ENCODE assay signal across 12 cellular contexts in genomic region chr1:182842265-182842664, GRCh38. TPM values are rescaled to one million over a fixed set of nuclear protein-coding genes. Genes with fewer than 3 reads are reported as not detected.
DNase-seq lines count a peak whose midpoint lies in the region; ATAC-seq, FAIRE-seq and TF ChIP-seq lines count a peak whose summit lies in the region.
"Had no signal": no experiment of that assay in that cellular context is flagged by ENCODE, and none has a peak within 500 bp of the region (broad histone marks: within the 10 kb centered on the region; RNA-seq: fewer than 3 reads in every experiment).

No MANE protein-coding gene starts in this region.

- H3K27ac ChIP-seq in BLaER1, result no peak overlapping the region
- no peak overlapping the region for H3K27ac ChIP-seq in keratinocyte (ENCODE audit: control insufficient read depth, insufficient read depth, low read length)
- H3K27ac ChIP-seq: gastrocnemius medialis had no signal

- no peak overlapping the region; the same call in 1 of the 2 replicates for H3K4me3 ChIP-seq in BLaER1
- H3K4me3 ChIP-seq in HAP-1, result peak overlapping the region; percentile 93
- H3K4me3 ChIP-seq in keratinocyte (ENCODE audit: control insufficient read depth in 2 of 3, extremely low read depth in 1 of 3, insufficient read depth in 2 of 3, low read depth in 1 of 3, low read length in 3 of 3), result peak overlapping the region in 1 of 3 experiments; percentile 99

- H3K9me3 ChIP-seq in BLaER1, result no peaks in the 10 kb centered on the region
- no peaks in the 10 kb centered on the region for H3K9me3 ChIP-seq in HAP-1
- no peaks in the 10 kb centered on the region for H3K9me3 ChIP-seq in keratinocyte (ENCODE audit: control insufficient read depth, low read depth, low read length)
- H3K9me3 ChIP-seq: gastrocnemius medialis had no signal

- peaks cover 60% of the 10 kb centered on the region for H3K36me3 Mint-ChIP-seq in activated T-helper 1 cell treated with anti-CD3 and anti-CD28 coated beads, Interleukin-12 subunit alpha, Interleukin-12 subunit beta, Interleukin-2, Interleukin-4 antibody, amounts not matched to agents 30 ng/mL and 10 ng/mL and 1 ng/mL, durations not matched to agents 14 hours and 24 hours and 36 hours (ENCODE audit: low read depth)

- in situ Hi-C loops in HAP-1 (cut with MboI; ENCODE audit: low sequenced_read_pairs), result no loop called here

- no peaks in the 10 kb centered on the region for H3K27me3 Mint-ChIP-seq in activated T-helper 1 cell treated with anti-CD3 and anti-CD28 coated beads, Interleukin-12 subunit alpha, Interleukin-12 subunit beta, Interleukin-2, Interleukin-4 antibody, amounts not matched to agents 30 ng/mL and 10 ng/mL and 1 ng/mL, durations not matched to agents 14 hours and 24 hours and 36 hours (ENCODE audit: insufficient read depth)

- H3K4me1 ChIP-seq in BLaER1 (peaks cover 35% of the 10 kb centered on the region), HAP-1 (peaks cover 17% of the 10 kb centered on the region), keratinocyte (ENCODE audit: control insufficient read depth, extremely low read depth, insufficient read depth, low read length) (peaks cover 19% of the 10 kb centered on the region)

- peaks cover 79% of the 10 kb centered on the region for H4K20me1 ChIP-seq in BLaER1
- H4K20me1 ChIP-seq in keratinocyte (ENCODE audit: control insufficient read depth, extremely low read depth, insufficient read depth, low read length), result peaks cover 50% of the 10 kb centered on the region

- FAIRE-seq in keratinocyte (lab: Jason Lieb, UNC), result no peak
- FAIRE-seq in GM12891 (lab: Jason Lieb, UNC), result no peak
- FAIRE-seq: small intestine had no signal

- no peak for TF ChIP-seq CTCF in keratinocyte (optimal IDR thresholded peaks at IDR 0.05 in 1 of 3, IDR thresholded peaks at IDR 0.05 in 1 of 3, conservative IDR thresholded peaks at IDR 0.05 in 1 of 3; ENCODE audit: extremely low read depth in 1 of 3, insufficient read depth in 2 of 3, low read length in 3 of 3)

- H3K27ac Mint-ChIP-seq in activated T-helper 1 cell treated with anti-CD3 and anti-CD28 coated beads, Interleukin-12 subunit alpha, Interleukin-12 subunit beta, Interleukin-2, Interleukin-4 antibody, amounts not matched to agents 30 ng/mL and 10 ng/mL and 1 ng/mL, durations not matched to agents 14 hours and 24 hours and 36 hours, result peak overlapping the region; percentile 37

- H3K9me3 Mint-ChIP-seq in activated T-helper 1 cell treated with anti-CD3 and anti-CD28 coated beads, Interleukin-12 subunit alpha, Interleukin-12 subunit beta, Interleukin-2, Interleukin-4 antibody, amounts not matched to agents 30 ng/mL and 10 ng/mL and 1 ng/mL, durations not matched to agents 14 hours and 24 hours and 36 hours, result no peaks in the 10 kb centered on the region

- dilution Hi-C loops in keratinocyte (cut with MboI; ENCODE audit: extremely low pct_ligation_motif_present, low sequenced_read_pairs), result no loop called here

- intact Hi-C loops in activated T-helper 1 cell treated with anti-CD3 and anti-CD28 coated beads, Interleukin-12 subunit alpha, Interleukin-12 subunit beta, Interleukin-2, Interleukin-4 antibody, amounts not matched to agents 30 ng/mL and 10 ng/mL and 1 ng/mL, durations not matched to agents 14 hours and 24 hours and 36 hours (cut with micrococcal nuclease), result loop anchor here (10.0 kb wide), 2 partner anchors 793 to 817 kb away; partner anchors contain the start of gene ARPC5

- H3K27me3 ChIP-seq in BLaER1 (no peaks in the 10 kb centered on the region), HAP-1 (ENCODE audit: low read depth) (no peaks in the 10 kb centered on the region), keratinocyte (ENCODE audit: control insufficient read depth, extremely low read depth, insufficient read depth, low read length) (no peaks in the 10 kb centered on the region)
- H3K27me3 ChIP-seq: gastrocnemius medialis had no signal

- H3K36me3 ChIP-seq in BLaER1 (peaks cover 58% of the 10 kb centered on the region), HAP-1 (replicated peaks) (peaks cover 65% of the 10 kb centered on the region), keratinocyte (ENCODE audit: control insufficient read depth in 2 of 2, extremely low read depth in 1 of 2, insufficient read depth in 2 of 2, low read length in 2 of 2) (peaks cover 9 to 40% of the 10 kb centered on the region in 2 experiments)

- H3K4me3 Mint-ChIP-seq in activated T-helper 1 cell treated with anti-CD3 and anti-CD28 coated beads, Interleukin-12 subunit alpha, Interleukin-12 subunit beta, Interleukin-2, Interleukin-4 antibody, amounts not matched to agents 30 ng/mL and 10 ng/mL and 1 ng/mL, durations not matched to agents 14 hours and 24 hours and 36 hours, result peak overlapping the region; percentile 94

- DNase-seq in HAP-1 (ENCODE audit: low spot score in 2 of 2) (no peak), keratinocyte (ENCODE audit: low read depth, low spot score) (no peak), GM12891 (ENCODE audit: insufficient read length, low spot score) (no peak)
- no peak for DNase-seq in activated T-helper 1 cell treated with anti-CD3 and anti-CD28 coated beads, Interleukin-12 subunit alpha, Interleukin-12 subunit beta, Interleukin-2, Interleukin-4 antibody, amounts not matched to agents 30 ng/mL and 10 ng/mL and 1 ng/mL, durations not matched to agents 14 hours and 24 hours and 36 hours (ENCODE audit: low spot score)
- DNase-seq: activated CD4-positive, alpha-beta T cell treated with anti-CD3 and anti-CD28 coated beads, Interleukin-2, amount 50 U/mL, for 48 hours; gastrocnemius medialis; NCI-H1048; small intestine had no signal

- no peak for ATAC-seq in HG03039 (IDR thresholded peaks at IDR 0.05; ENCODE audit: unreplicated experiment)
- no peak for ATAC-seq in HG03571 (IDR thresholded peaks at IDR 0.05; ENCODE audit: unreplicated experiment)
- ATAC-seq in GM21723 (IDR thresholded peaks at IDR 0.05; ENCODE audit: unreplicated experiment), result no peak
- ATAC-seq: gastrocnemius medialis had no signal

- peaks cover 69% of the 10 kb centered on the region for H3K4me1 Mint-ChIP-seq in activated T-helper 1 cell treated with anti-CD3 and anti-CD28 coated beads, Interleukin-12 subunit alpha, Interleukin-12 subunit beta, Interleukin-2, Interleukin-4 antibody, amounts not matched to agents 30 ng/mL and 10 ng/mL and 1 ng/mL, durations not matched to agents 14 hours and 24 hours and 36 hours (ENCODE audit: low read depth)

- no peaks in the 10 kb centered on the region for H3K9me1 ChIP-seq in keratinocyte (ENCODE audit: control insufficient read depth, extremely low read depth, insufficient read depth, low read length)

- H3K9ac ChIP-seq in BLaER1 (no peak overlapping the region), keratinocyte (ENCODE audit: control insufficient read depth, extremely low read depth, insufficient read depth, low read length) (no peak overlapping the region)

- no peak for TF ChIP-seq POLR2A in GM12891 (IDR thresholded peaks at IDR 0.05; ENCODE audit: low read depth, low read length)

- H3K79me2 ChIP-seq in keratinocyte (ENCODE audit: control insufficient read depth, insufficient read depth, low read length), result peaks cover 79% of the 10 kb centered on the region

- H3K4me2 ChIP-seq in BLaER1 (peak overlapping the region; percentile 87), keratinocyte (ENCODE audit: control insufficient read depth, extremely low read depth, insufficient read depth, low read depth, low read length) (peak overlapping the region; percentile 98)

- H2AFZ ChIP-seq in keratinocyte (ENCODE audit: control insufficient read depth, low read length), result no peak overlapping the region

TF ChIP-seq in GM12891, 5 proteins besides CTCF, POLR2A, EP300 and RAD21:
- TF ChIP-seq POLR2AphosphoS5 (IDR thresholded peaks at IDR 0.05; ENCODE audit: low read depth, low read length), result no peak
- TF ChIP-seq TAF1 (IDR thresholded peaks at IDR 0.05; ENCODE audit: low read depth, low read length), result no peak

RNA-seq across cellular contexts. Expression of gene DHX9, which starts 3.1 kb away (rescaled TPM):
- 346 and 355 TPM in 2 replicates for total RNA-seq in activated T-helper 1 cell treated with anti-CD3 and anti-CD28 coated beads, Interleukin-12 subunit alpha, Interleukin-12 subunit beta, Interleukin-2, Interleukin-4 antibody, amounts not matched to agents 30 ng/mL and 10 ng/mL and 1 ng/mL, durations not matched to agents 14 hours and 24 hours and 36 hours
- polyA plus RNA-seq in keratinocyte, result 131 to 199 TPM (median 154 TPM) in 3 replicates
- 41.1 TPM for polyA plus RNA-seq in keratinocyte (2011; ENCODE audit: low read depth)
- 78.6 and 122 TPM in 2 replicates for polyA plus RNA-seq in keratinocyte (2011; cell fraction: cytosol; rRNA removed)
- 175 and 215 TPM in 2 replicates for polyA plus RNA-seq in keratinocyte (2011; cell fraction: nucleus; rRNA removed)
- polyA plus RNA-seq in keratinocyte (2012; ENCODE audit: low replicate concordance), result 33.2 and 120 TPM in 2 replicates
- polyA minus RNA-seq in keratinocyte, result 113 to 233 TPM (median 124 TPM) in 3 replicates
- polyA minus RNA-seq in keratinocyte (2011; cell fraction: cytosol; rRNA and poly(A)+ RNA removed), result 75.4 TPM
- 91.8 and 175 TPM in 2 replicates for polyA minus RNA-seq in keratinocyte (2011; cell fraction: nucleus; rRNA and poly(A)+ RNA removed)
- polyA plus RNA-seq in GM12891 (2012; ENCODE audit: low read depth, missing spikeins), result 107 TPM

RNA-seq across cellular contexts. Expression of gene NPL, which starts 52.7 kb away (rescaled TPM):
- total RNA-seq in activated T-helper 1 cell treated with anti-CD3 and anti-CD28 coated beads, Interleukin-12 subunit alpha, Interleukin-12 subunit beta, Interleukin-2, Interleukin-4 antibody, amounts not matched to agents 30 ng/mL and 10 ng/mL and 1 ng/mL, durations not matched to agents 14 hours and 24 hours and 36 hours, result 6.4 and 6.9 TPM in 2 replicates
- polyA plus RNA-seq in keratinocyte, result 4.9 to 9.0 TPM (median 7.3 TPM) in 3 replicates
- 8.6 TPM for polyA plus RNA-seq in keratinocyte (2011; ENCODE audit: low read depth)
- 7.7 and 10.4 TPM in 2 replicates for polyA plus RNA-seq in keratinocyte (2011; cell fraction: cytosol; rRNA removed)
- 9.9 and 12.0 TPM in 2 replicates for polyA plus RNA-seq in keratinocyte (2011; cell fraction: nucleus; rRNA removed)
- 3.7 and 7.8 TPM in 2 replicates for polyA plus RNA-seq in keratinocyte (2012; ENCODE audit: low replicate concordance)
- 2.2 to 4.3 TPM (median 4.1 TPM) in 3 replicates for polyA minus RNA-seq in keratinocyte
- polyA minus RNA-seq in keratinocyte (2011; cell fraction: cytosol; rRNA and poly(A)+ RNA removed), result 2.7 TPM
- polyA minus RNA-seq in keratinocyte (2011; cell fraction: nucleus; rRNA and poly(A)+ RNA removed), result 1.7 and 2.0 TPM in 2 replicates
- polyA plus RNA-seq in GM12891 (2012; ENCODE audit: low read depth, missing spikeins), result 7.1 TPM
